Comparison of ENCODE assay signal across 10 cellular contexts in genomic region chr6:134372603-134373281, GRCh38. TPM values are rescaled to one million over a fixed set of nuclear protein-coding genes. Genes with fewer than 3 reads are reported as not detected.
DNase-seq lines count a peak whose midpoint lies in the region; ATAC-seq and TF ChIP-seq lines count a peak whose summit lies in the region.
"Had no signal": no experiment of that assay in that cellular context is flagged by ENCODE, and none has a peak within 500 bp of the region (broad histone marks: within the 10 kb centered on the region; RNA-seq: fewer than 3 reads in every experiment).

No MANE protein-coding gene starts in this region.

- intact Hi-C loops in Right ventricle myocardium inferior (cut with DNase I) = no loop called here

- in situ Hi-C loops in GM23248 (cut with MboI) = no loop called here

- TF ChIP-seq CTCF in SU-DHL-6 (IDR thresholded peaks at IDR 0.05; ENCODE audit: insufficient read depth, low read length, poor library complexity, severe bottlenecking) = no peak

- DNase-seq in GM23248 = peak; percentile 73
- DNase-seq in Right ventricle myocardium inferior (ENCODE audit: missing footprints) = no peak
- DNase-seq in stimulated activated naive B cell treated with anti-CD40 and anti-IgM and Interleukin-4, amounts not matched to agents 10 μg/mL and 1 μg/mL and 100 μg/mL, for 72 hours = no peak
- DNase-seq in Kasumi-1 (lab: John Stamatoyannopoulos, UW) = no peak
- DNase-seq in MG63 = no peak

- no peaks in the 10 kb centered on the region for H4K20me1 ChIP-seq in GM23248 (ENCODE audit: insufficient read depth)
- no peaks in the 10 kb centered on the region for H4K20me1 ChIP-seq in SU-DHL-6 (ENCODE audit: low read depth, low read length)

- peak overlapping the region; percentile 65 for H3K27ac ChIP-seq in GM23248
- no peak overlapping the region for H3K27ac ChIP-seq in SU-DHL-6 (ENCODE audit: low read depth, low read length)
- H3K27ac ChIP-seq: cardiac muscle cell, ovary had no signal

- 85% methylated on average over 4 of the region's 4 CpGs for WGBS in GM23248 (ENCODE audit: low coverage in 1 of 2, low lambda C conversion rate in 2 of 2, missing lambda C conversion rate in 2 of 2), 2 experiments

- H2AFZ ChIP-seq in GM23248 (0 out of 2 replicates have a peak overlapping the region, but pooled peaks have one; percentile 4), SU-DHL-6 (ENCODE audit: low read depth, low read length, severe bottlenecking) (no peak overlapping the region)

- H3K4me2 ChIP-seq in GM23248 (ENCODE audit: unreplicated experiment) (peak overlapping the region; percentile 41), SU-DHL-6 (ENCODE audit: low read depth, low read length, poor library complexity, severe bottlenecking) (peak overlapping the region; percentile 37)

- H3K4me1 Mint-ChIP-seq in stimulated activated naive B cell treated with anti-CD40 and anti-IgM and Interleukin-4, amounts not matched to agents 10 μg/mL and 1 μg/mL and 100 μg/mL, for 72 hours = peaks cover 23 to 44% of the 10 kb centered on the region in 2 donors

- H3F3A ChIP-seq in GM23248 (ENCODE audit: insufficient read depth) (peaks cover 13% of the 10 kb centered on the region), SU-DHL-6 (ENCODE audit: insufficient read depth) (no peaks in the 10 kb centered on the region)

- no peaks in the 10 kb centered on the region for H3K9me2 ChIP-seq in GM23248 (ENCODE audit: insufficient read depth)
- H3K9me2 ChIP-seq in SU-DHL-6 (replicated peaks; ENCODE audit: insufficient read depth, low read length) = no peaks in the 10 kb centered on the region

- H3K9me3 ChIP-seq in GM23248 (ENCODE audit: low read depth) (no peaks in the 10 kb centered on the region), SU-DHL-6 (ENCODE audit: insufficient read depth, low read length) (no peaks in the 10 kb centered on the region), MG63 (no peaks in the 10 kb centered on the region)
- H3K9me3 ChIP-seq: ovary had no signal

- peaks cover 0 to 4% of the 10 kb centered on the region in 2 donors for H3K27me3 Mint-ChIP-seq in stimulated activated naive B cell treated with anti-CD40 and anti-IgM and Interleukin-4, amounts not matched to agents 10 μg/mL and 1 μg/mL and 100 μg/mL, for 72 hours

- no peaks in the 10 kb centered on the region for H3K36me3 ChIP-seq in GM23248 (ENCODE audit: low read depth)
- no peaks in the 10 kb centered on the region for H3K36me3 ChIP-seq in SU-DHL-6 (ENCODE audit: low read length)
- no peaks in the 10 kb centered on the region for H3K36me3 ChIP-seq in MG63
- H3K36me3 ChIP-seq: cardiac muscle cell, ovary had no signal

- H3K79me2 ChIP-seq in GM23248 (ENCODE audit: insufficient read depth) (no peaks in the 10 kb centered on the region), SU-DHL-6 (ENCODE audit: insufficient read depth, low read length) (no peaks in the 10 kb centered on the region)

- H3K27me3 ChIP-seq in GM23248 (replicated peaks; ENCODE audit: insufficient read depth) (no peaks in the 10 kb centered on the region), SU-DHL-6 (ENCODE audit: low read length) (no peaks in the 10 kb centered on the region), MG63 (no peaks in the 10 kb centered on the region)
- H3K27me3 ChIP-seq: ovary had no signal

- H3K4me3 ChIP-seq in GM23248 = no peak overlapping the region
- no peak overlapping the region for H3K4me3 ChIP-seq in SU-DHL-6 (ENCODE audit: insufficient read depth, low read length, poor library complexity, severe bottlenecking)
- H3K4me3 ChIP-seq in MG63 = no peak overlapping the region
- H3K4me3 ChIP-seq: cardiac muscle cell, ovary had no signal

- H3K27ac Mint-ChIP-seq in stimulated activated naive B cell treated with anti-CD40 and anti-IgM and Interleukin-4, amounts not matched to agents 10 μg/mL and 1 μg/mL and 100 μg/mL, for 72 hours = peak overlapping the region; percentile 76

- peaks cover 17% of the 10 kb centered on the region for H3K4me1 ChIP-seq in GM23248 (ENCODE audit: insufficient read depth)

- H3K4me3 Mint-ChIP-seq in stimulated activated naive B cell treated with anti-CD40 and anti-IgM and Interleukin-4, amounts not matched to agents 10 μg/mL and 1 μg/mL and 100 μg/mL, for 72 hours = peak overlapping the region in 1 of 2 donors; percentile 4

- H3K9ac ChIP-seq in GM23248 (peak overlapping the region; percentile 34), SU-DHL-6 (ENCODE audit: low read length) (no peak overlapping the region)

- H3K9me3 Mint-ChIP-seq in stimulated activated naive B cell treated with anti-CD40 and anti-IgM and Interleukin-4, amounts not matched to agents 10 μg/mL and 1 μg/mL and 100 μg/mL, for 72 hours = no peaks in the 10 kb centered on the region

- ATAC-seq in Right ventricle myocardium inferior (peak; percentile 77), HG02623 (IDR thresholded peaks at IDR 0.05; ENCODE audit: unreplicated experiment) (no peak), GM18517 (IDR thresholded peaks at IDR 0.05; ENCODE audit: unreplicated experiment) (no peak)
- peak in 1 of 2 donors; percentile 24 for ATAC-seq in stimulated activated naive B cell treated with anti-CD40 and anti-IgM and Interleukin-4, amounts not matched to agents 10 μg/mL and 1 μg/mL and 100 μg/mL, for 72 hours (replicated peaks)

- H3K36me3 Mint-ChIP-seq in stimulated activated naive B cell treated with anti-CD40 and anti-IgM and Interleukin-4, amounts not matched to agents 10 μg/mL and 1 μg/mL and 100 μg/mL, for 72 hours = no peaks in the 10 kb centered on the region

RNA-seq across cellular contexts. Expression of gene SGK1, which starts 54.8 kb away (rescaled TPM):
- total RNA-seq in GM23248 (2014; rRNA removed; shearing (Covaris generic)) = 208 and 228 TPM in 2 replicates
- polyA plus RNA-seq in GM23248 (2016; fragmentation: Nextera tagmentation; extraction: Ambion mirVana) = 127 and 134 TPM in 2 replicates
- total RNA-seq in Right ventricle myocardium inferior = 28.1 TPM
- 67.1 and 80.0 TPM in 2 replicates for total RNA-seq in MG63 (2014; rRNA removed; shearing (Covaris generic); ENCODE audit: low replicate concordance)
